8 cellular contexts compared by ENCODE assay signal in genomic region chr18:3771121-3771971, GRCh38.
A peak's percentile ranks its signal among the peaks of the same experiment; 100 is the strongest.
DNase-seq lines count a peak whose midpoint lies in the region; ATAC-seq and TF ChIP-seq lines count a peak whose summit lies in the region.

No MANE protein-coding gene starts in this region.

- H3K4me1 ChIP-seq in SJCRH30, result no peaks in the 10 kb centered on the region; the same call in 1 of the 2 replicates
- peaks cover 0 to 12% (median 10%) of the 10 kb centered on the region in 5 donors for H3K4me1 ChIP-seq in subcutaneous abdominal adipose tissue (ENCODE audit: control insufficient read depth in 5 of 5, insufficient read depth in 5 of 5, low read length in 5 of 5)

- peaks cover 39% of the 10 kb centered on the region for H3K4me1 Mint-ChIP-seq in Calu3 (ENCODE audit: low read depth, unreplicated experiment)

- H3K27ac Mint-ChIP-seq in Calu3 (ENCODE audit: unreplicated experiment), result peak overlapping the region; percentile 55

- H3K36me3 Mint-ChIP-seq in Calu3 (ENCODE audit: insufficient read depth, unreplicated experiment), result peaks cover 5% of the 10 kb centered on the region

- no peaks in the 10 kb centered on the region for H3K36me3 ChIP-seq in SJCRH30
- H3K36me3 ChIP-seq in subcutaneous abdominal adipose tissue (ENCODE audit: control insufficient read depth in 5 of 5, insufficient read depth in 5 of 5, low read length in 5 of 5), result no peaks in the 10 kb centered on the region

- intact Hi-C loops in Calu3 (cut with micrococcal nuclease; ENCODE audit: unreplicated experiment), result loop anchor here (1.0 to 5.0 kb wide), 6 partner anchors 46 to 489 kb away; no protein-coding TSS in a partner anchor

- H3K27me3 Mint-ChIP-seq in Calu3 (ENCODE audit: unreplicated experiment), result no peaks in the 10 kb centered on the region

- CTCF ChIA-PET in Calu3 (lab: Charles Lee), result interaction anchor here (0.5 to 4.1 kb wide), 20 partner anchors 13 to 674 kb away, joined by 3 to 73 read pairs (median 5); no protein-coding TSS in a partner anchor

- ATAC-seq in GM21360 (IDR thresholded peaks at IDR 0.05; ENCODE audit: unreplicated experiment), result peak; percentile 99

- peak; percentile 97 for TF ChIP-seq CTCF in Calu3 (IDR thresholded peaks at IDR 0.05; ENCODE audit: unreplicated experiment)

- H3K9ac ChIP-seq in subcutaneous abdominal adipose tissue (ENCODE audit: low read length in 5 of 5), result peak overlapping the region in 4 of 5 donors; percentile 13 to 56 (median 43)

- no peak overlapping the region for H3K27ac ChIP-seq in SJCRH30
- no peak overlapping the region for H3K27ac ChIP-seq in subcutaneous abdominal adipose tissue (ENCODE audit: low read depth, low read length)

- BruUV-seq in Calu3 (replicated peaks; lab: Mats Ljungman, UMichigan), result no TSS peak

- H3K4me3 ChIP-seq in SJCRH30 (peak overlapping the region; percentile 45), subcutaneous abdominal adipose tissue (ENCODE audit: low read depth in 1 of 5, low read length in 5 of 5) (peak overlapping the region; percentile 11 to 56 (median 46))

- H3K9me3 ChIP-seq in SJCRH30 (replicated peaks) (no peaks in the 10 kb centered on the region), subcutaneous abdominal adipose tissue (ENCODE audit: control insufficient read depth in 5 of 5, low read length in 5 of 5) (no peaks in the 10 kb centered on the region)

- DNase-seq in Calu3 (peak; percentile 96), HS-5 (ENCODE audit: low read depth) (peak; percentile 69), SJCRH30 (peak; percentile 59 to 79), germinal center (ENCODE audit: low spot score) (peak; percentile 82), non-pigmented ciliary epithelial cell (ENCODE audit: low read depth) (peak; percentile 69)
- DNase-seq in activated naive CD4-positive, alpha-beta T cell (lab: John Stamatoyannopoulos, UW), result peak; percentile 23 to 66 (median 55)

- peak overlapping the region; percentile 74 for H3K4me3 Mint-ChIP-seq in Calu3 (ENCODE audit: low read depth, unreplicated experiment)

- H3K27me3 ChIP-seq in SJCRH30 (no peaks in the 10 kb centered on the region), subcutaneous abdominal adipose tissue (ENCODE audit: control insufficient read depth in 5 of 5, insufficient read depth in 4 of 5, low read length in 5 of 5) (peaks cover 0 to 5% (median 0%) of the 10 kb centered on the region in 5 donors)

- H3K9me3 Mint-ChIP-seq in Calu3 (ENCODE audit: low read depth, unreplicated experiment), result no peaks in the 10 kb centered on the region
